In the genomic region with DNA sequence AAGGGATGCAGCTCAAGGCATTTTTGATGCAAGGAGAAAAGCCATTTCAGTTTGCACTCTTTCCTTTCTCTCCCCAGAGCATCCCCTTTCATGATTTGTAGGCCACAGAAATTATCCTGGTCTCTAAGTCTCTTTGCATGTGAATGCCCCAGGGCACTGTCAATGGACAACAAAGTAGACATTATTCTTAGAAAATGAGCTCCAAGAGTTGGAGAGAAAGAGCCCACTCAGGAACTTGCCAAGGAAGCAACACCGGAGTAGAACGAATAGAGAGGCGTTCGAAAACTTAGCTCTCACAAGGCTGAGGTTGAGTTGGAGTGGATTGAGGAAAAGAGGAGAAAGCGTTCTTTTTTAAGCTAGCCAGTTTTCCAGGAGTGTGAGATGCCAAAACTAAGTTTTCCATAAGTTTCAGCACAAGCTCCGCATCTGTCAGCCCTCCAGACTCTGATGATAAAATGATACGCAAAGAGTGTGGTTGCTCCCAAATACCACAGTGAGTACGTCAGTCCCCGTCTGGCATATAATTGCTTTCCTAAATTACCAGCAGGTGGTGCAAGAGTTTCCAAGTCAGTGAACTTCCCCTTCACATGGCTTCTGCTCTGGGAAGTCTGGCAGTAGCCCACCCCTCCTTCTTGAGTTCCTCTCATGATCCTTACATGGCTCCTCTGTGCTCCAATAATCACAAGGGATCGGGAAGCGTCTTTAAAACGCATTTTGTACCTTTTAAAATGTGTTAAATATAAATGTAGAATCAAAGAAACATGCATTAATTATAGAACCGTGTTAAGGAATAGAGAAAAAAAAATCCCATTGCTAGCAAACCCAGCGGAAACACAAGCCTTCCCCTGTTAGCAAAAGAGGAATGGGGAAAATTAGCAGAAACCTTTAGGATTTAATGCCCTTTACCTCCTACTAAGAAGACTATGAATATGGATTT, we compare ENCODE assay signal across 2 cellular contexts.
TF ChIP-seq lines count a peak whose summit lies in the region.

No MANE protein-coding gene starts in this region.

TF ChIP-seq in Ishikawa, 13 proteins besides CTCF, POLR2A, EP300 and RAD21 (continued from another document):
- TF ChIP-seq REST (IDR thresholded peaks at IDR 0.05; ENCODE audit: low read depth) (no peak), CREB1 (IDR thresholded peaks at IDR 0.05; ENCODE audit: low read depth) (no peak)

TF ChIP-seq in HepG2, 621 proteins besides CTCF, POLR2A, EP300 and RAD21 (continued from another document and continues in another):
- peak; percentile 43; the same call in 1 of the 2 replicates for TF ChIP-seq ATF2 (CRISPR knock-in tag; IDR thresholded peaks at IDR 0.05)
- no peak for TF ChIP-seq KAT8 (CRISPR knock-in tag; IDR thresholded peaks at IDR 0.05)
- no peak for TF ChIP-seq ARNT2 (CRISPR knock-in tag; IDR thresholded peaks at IDR 0.05; ENCODE audit: low read depth)
- no peak for TF ChIP-seq HCFC1 (IDR thresholded peaks at IDR 0.05; ENCODE audit: low read depth, low read length)
- TF ChIP-seq RFX3 (CRISPR knock-in tag; IDR thresholded peaks at IDR 0.05), result no peak
- no peak for TF ChIP-seq ZNF101 (CRISPR knock-in tag; IDR thresholded peaks at IDR 0.05; ENCODE audit: borderline replicate concordance, low read depth)
- TF ChIP-seq, protein P1, sequence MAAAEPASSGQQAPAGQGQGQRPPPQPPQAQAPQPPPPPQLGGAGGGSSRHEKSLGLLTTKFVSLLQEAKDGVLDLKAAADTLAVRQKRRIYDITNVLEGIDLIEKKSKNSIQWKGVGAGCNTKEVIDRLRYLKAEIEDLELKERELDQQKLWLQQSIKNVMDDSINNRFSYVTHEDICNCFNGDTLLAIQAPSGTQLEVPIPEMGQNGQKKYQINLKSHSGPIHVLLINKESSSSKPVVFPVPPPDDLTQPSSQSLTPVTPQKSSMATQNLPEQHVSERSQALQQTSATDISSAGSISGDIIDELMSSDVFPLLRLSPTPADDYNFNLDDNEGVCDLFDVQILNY (CRISPR knock-in tag; conservative IDR thresholded peaks at IDR 0.05), result no peak
- TF ChIP-seq ZFP36L1 (CRISPR knock-in tag; IDR thresholded peaks at IDR 0.05), result no peak
- peak; percentile 76 for TF ChIP-seq ATF3 (CRISPR knock-in tag; IDR thresholded peaks at IDR 0.05)
- TF ChIP-seq PAX8 (CRISPR knock-in tag; IDR thresholded peaks at IDR 0.05; ENCODE audit: borderline replicate concordance), result no peak
- peak; percentile 62; the same call in 1 of the 2 replicates for TF ChIP-seq JUND (CRISPR knock-in tag; IDR thresholded peaks at IDR 0.05)
- TF ChIP-seq ZNF780A (CRISPR knock-in tag; IDR thresholded peaks at IDR 0.05), result no peak
- no peak for TF ChIP-seq ZNF556 (CRISPR knock-in tag; IDR thresholded peaks at IDR 0.05; ENCODE audit: borderline replicate concordance)
- TF ChIP-seq GLI4 (CRISPR knock-in tag; IDR thresholded peaks at IDR 0.05; ENCODE audit: borderline replicate concordance), result no peak
- no peak for TF ChIP-seq NONO (IDR thresholded peaks at IDR 0.05)
- TF ChIP-seq NONO (CRISPR knock-in tag; conservative IDR thresholded peaks at IDR 0.05), result no peak
- TF ChIP-seq SALL1 (CRISPR knock-in tag; IDR thresholded peaks at IDR 0.05), result no peak
- TF ChIP-seq JUN (CRISPR knock-in tag; IDR thresholded peaks at IDR 0.05), result 0 out of 2 replicates have a peak, but pooled peaks have one; percentile 27
- no peak for TF ChIP-seq KMT2A (CRISPR knock-in tag; IDR thresholded peaks at IDR 0.05)
- TF ChIP-seq STAG1 (CRISPR knock-in tag; IDR thresholded peaks at IDR 0.05), result peak; percentile 66
- TF ChIP-seq ZNF597 (CRISPR knock-in tag; IDR thresholded peaks at IDR 0.05), result no peak
- TF ChIP-seq, protein P2, sequence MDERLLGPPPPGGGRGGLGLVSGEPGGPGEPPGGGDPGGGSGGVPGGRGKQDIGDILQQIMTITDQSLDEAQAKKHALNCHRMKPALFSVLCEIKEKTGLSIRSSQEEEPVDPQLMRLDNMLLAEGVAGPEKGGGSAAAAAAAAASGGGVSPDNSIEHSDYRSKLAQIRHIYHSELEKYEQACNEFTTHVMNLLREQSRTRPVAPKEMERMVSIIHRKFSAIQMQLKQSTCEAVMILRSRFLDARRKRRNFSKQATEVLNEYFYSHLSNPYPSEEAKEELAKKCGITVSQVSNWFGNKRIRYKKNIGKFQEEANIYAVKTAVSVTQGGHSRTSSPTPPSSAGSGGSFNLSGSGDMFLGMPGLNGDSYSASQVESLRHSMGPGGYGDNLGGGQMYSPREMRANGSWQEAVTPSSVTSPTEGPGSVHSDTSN (CRISPR knock-in tag; IDR thresholded peaks at IDR 0.05), result no peak
- no peak for TF ChIP-seq MAFK (conservative IDR thresholded peaks at IDR 0.05 in 1 of 2, IDR thresholded peaks at IDR 0.05 in 1 of 2; ENCODE audit: low read length in 2 of 2)
- TF ChIP-seq, protein P3, sequence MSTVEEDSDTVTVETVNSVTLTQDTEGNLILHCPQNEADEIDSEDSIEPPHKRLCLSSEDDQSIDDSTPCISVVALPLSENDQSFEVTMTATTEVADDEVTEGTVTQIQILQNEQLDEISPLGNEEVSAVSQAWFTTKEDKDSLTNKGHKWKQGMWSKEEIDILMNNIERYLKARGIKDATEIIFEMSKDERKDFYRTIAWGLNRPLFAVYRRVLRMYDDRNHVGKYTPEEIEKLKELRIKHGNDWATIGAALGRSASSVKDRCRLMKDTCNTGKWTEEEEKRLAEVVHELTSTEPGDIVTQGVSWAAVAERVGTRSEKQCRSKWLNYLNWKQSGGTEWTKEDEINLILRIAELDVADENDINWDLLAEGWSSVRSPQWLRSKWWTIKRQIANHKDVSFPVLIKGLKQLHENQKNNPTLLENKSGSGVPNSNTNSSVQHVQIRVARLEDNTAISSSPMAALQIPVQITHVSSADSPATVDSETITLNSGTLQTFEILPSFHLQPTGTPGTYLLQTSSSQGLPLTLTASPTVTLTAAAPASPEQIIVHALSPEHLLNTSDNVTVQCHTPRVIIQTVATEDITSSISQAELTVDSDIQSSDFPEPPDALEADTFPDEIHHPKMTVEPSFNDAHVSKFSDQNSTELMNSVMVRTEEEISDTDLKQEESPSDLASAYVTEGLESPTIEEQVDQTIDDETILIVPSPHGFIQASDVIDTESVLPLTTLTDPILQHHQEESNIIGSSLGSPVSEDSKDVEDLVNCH (CRISPR knock-in tag; IDR thresholded peaks at IDR 0.05), result no peak
- TF ChIP-seq, protein P4, sequence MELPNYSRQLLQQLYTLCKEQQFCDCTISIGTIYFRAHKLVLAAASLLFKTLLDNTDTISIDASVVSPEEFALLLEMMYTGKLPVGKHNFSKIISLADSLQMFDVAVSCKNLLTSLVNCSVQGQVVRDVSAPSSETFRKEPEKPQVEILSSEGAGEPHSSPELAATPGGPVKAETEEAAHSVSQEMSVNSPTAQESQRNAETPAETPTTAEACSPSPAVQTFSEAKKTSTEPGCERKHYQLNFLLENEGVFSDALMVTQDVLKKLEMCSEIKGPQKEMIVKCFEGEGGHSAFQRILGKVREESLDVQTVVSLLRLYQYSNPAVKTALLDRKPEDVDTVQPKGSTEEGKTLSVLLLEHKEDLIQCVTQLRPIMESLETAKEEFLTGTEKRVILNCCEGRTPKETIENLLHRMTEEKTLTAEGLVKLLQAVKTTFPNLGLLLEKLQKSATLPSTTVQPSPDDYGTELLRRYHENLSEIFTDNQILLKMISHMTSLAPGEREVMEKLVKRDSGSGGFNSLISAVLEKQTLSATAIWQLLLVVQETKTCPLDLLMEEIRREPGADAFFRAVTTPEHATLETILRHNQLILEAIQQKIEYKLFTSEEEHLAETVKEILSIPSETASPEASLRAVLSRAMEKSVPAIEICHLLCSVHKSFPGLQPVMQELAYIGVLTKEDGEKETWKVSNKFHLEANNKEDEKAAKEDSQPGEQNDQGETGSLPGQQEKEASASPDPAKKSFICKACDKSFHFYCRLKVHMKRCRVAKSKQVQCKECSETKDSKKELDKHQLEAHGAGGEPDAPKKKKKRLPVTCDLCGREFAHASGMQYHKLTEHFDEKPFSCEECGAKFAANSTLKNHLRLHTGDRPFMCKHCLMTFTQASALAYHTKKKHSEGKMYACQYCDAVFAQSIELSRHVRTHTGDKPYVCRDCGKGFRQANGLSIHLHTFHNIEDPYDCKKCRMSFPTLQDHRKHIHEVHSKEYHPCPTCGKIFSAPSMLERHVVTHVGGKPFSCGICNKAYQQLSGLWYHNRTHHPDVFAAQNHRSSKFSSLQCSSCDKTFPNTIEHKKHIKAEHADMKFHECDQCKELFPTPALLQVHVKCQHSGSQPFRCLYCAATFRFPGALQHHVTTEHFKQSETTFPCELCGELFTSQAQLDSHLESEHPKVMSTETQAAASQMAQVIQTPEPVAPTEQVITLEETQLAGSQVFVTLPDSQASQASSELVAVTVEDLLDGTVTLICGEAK (IDR thresholded peaks at IDR 0.05), result no peak
- TF ChIP-seq, protein P4 (CRISPR knock-in tag; IDR thresholded peaks at IDR 0.05), result no peak
- TF ChIP-seq SMC3 (IDR thresholded peaks at IDR 0.05; ENCODE audit: low read length), result peak; percentile 66
- no peak for TF ChIP-seq MAFF (IDR thresholded peaks at IDR 0.05; ENCODE audit: low read depth, low read length)
- no peak for TF ChIP-seq ZNF230 (CRISPR knock-in tag; IDR thresholded peaks at IDR 0.05)
- TF ChIP-seq, protein P5, sequence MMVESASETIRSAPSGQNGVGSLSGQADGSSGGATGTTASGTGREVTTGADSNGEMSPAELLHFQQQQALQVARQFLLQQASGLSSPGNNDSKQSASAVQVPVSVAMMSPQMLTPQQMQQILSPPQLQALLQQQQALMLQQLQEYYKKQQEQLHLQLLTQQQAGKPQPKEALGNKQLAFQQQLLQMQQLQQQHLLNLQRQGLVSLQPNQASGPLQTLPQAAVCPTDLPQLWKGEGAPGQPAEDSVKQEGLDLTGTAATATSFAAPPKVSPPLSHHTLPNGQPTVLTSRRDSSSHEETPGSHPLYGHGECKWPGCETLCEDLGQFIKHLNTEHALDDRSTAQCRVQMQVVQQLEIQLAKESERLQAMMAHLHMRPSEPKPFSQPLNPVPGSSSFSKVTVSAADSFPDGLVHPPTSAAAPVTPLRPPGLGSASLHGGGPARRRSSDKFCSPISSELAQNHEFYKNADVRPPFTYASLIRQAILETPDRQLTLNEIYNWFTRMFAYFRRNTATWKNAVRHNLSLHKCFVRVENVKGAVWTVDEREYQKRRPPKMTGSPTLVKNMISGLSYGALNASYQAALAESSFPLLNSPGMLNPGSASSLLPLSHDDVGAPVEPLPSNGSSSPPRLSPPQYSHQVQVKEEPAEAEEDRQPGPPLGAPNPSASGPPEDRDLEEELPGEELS (CRISPR knock-in tag; IDR thresholded peaks at IDR 0.05), result no peak
- TF ChIP-seq RXRB (CRISPR knock-in tag; IDR thresholded peaks at IDR 0.05; ENCODE audit: borderline replicate concordance), result no peak
- no peak for TF ChIP-seq ZEB1 (IDR thresholded peaks at IDR 0.05; ENCODE audit: insufficient replicate concordance, low read depth)
- TF ChIP-seq ZNF891 (CRISPR knock-in tag; IDR thresholded peaks at IDR 0.05), result no peak
- TF ChIP-seq, protein P6, sequence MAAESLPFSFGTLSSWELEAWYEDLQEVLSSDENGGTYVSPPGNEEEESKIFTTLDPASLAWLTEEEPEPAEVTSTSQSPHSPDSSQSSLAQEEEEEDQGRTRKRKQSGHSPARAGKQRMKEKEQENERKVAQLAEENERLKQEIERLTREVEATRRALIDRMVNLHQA (CRISPR knock-in tag; IDR thresholded peaks at IDR 0.05), result no peak
- no peak for TF ChIP-seq THYN1 (CRISPR knock-in tag; IDR thresholded peaks at IDR 0.05; ENCODE audit: borderline replicate concordance, low read depth)
- no peak for TF ChIP-seq ZBTB42 (CRISPR knock-in tag; IDR thresholded peaks at IDR 0.05)
- TF ChIP-seq REL (CRISPR knock-in tag; conservative IDR thresholded peaks at IDR 0.05), result no peak
- peak; percentile 31; the same call in 1 of the 2 replicates for TF ChIP-seq FOSL2 (CRISPR knock-in tag; IDR thresholded peaks at IDR 0.05)
- TF ChIP-seq SNAPC5 (CRISPR knock-in tag; IDR thresholded peaks at IDR 0.05; ENCODE audit: borderline replicate concordance), result no peak
- TF ChIP-seq POLR2G (IDR thresholded peaks at IDR 0.05; ENCODE audit: low read depth, low read length), result no peak
